34 cellular contexts compared by ENCODE assay signal in the genomic region with DNA sequence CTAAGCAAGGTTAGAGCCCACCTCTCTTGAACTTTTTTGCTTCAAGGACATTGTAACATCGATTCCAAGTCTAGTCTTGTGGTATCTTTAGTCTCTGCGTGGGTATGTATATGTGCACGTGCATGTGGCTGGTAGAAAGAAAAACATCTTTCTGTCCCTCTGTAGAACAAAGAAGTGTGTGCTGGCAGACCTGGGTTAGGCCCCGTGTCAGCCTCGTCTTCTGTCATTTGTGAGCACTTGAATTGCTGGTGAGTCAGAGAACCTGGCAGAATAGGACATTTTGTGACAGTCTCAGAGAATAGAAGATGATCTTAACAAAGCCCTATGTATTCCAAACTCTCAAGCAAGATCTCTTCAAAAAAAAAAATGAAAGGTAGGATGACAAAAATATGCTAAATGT.
"Had no signal": no experiment of that assay in that cellular context is flagged by ENCODE, and none has a peak within 500 bp of the region (broad histone marks: within the 10 kb centered on the region; RNA-seq: fewer than 3 reads in every experiment).

No MANE protein-coding gene starts in this region.

- H3K27ac ChIP-seq: adrenal gland, cardiac muscle cell, VCaP had no signal

- ATAC-seq: activated CD8-positive, alpha-beta T cell treated with anti-CD3 and anti-CD28 coated beads for 36 hours; activated naive CD4-positive, alpha-beta T cell treated with anti-CD3 and anti-CD28 coated beads, Interleukin-2, amount 50 U/mL, for 72 hours; activated T-cell treated with anti-CD3 and anti-CD28 coated beads, Interleukin-2, amount 50 U/mL, for 4 hours; activated T-cell treated with anti-CD3 and anti-CD28 coated beads, Interleukin-2, amount 50 U/mL, for 72 hours; activated T-helper 17 cell treated with anti-CD3 and anti-CD28 coated beads, Interleukin-2, amount 50 U/mL, for 72 hours had no signal

- H3K4me1 ChIP-seq: adrenal gland had no signal

- H3K4me1 Mint-ChIP-seq: activated B cell treated with CpG ODN at 0.5 μM for 24 hours; activated CD4-positive, alpha-beta T cell treated with anti-CD3 and anti-CD28 coated beads, Interleukin-2, amount 10 ng/mL, durations not matched to agents 24 days and 14 days; activated naive CD8-positive, alpha-beta T cell treated with anti-CD3 and anti-CD28 coated beads for 36 hours; activated T-helper 17 cell treated with anti-CD3 and anti-CD28 coated beads, Interleukin-2, amount 50 U/mL, for 72 hours had no signal

- H3K27me3 ChIP-seq: adrenal gland, cardiac muscle cell had no signal

- H3K9me3 Mint-ChIP-seq: activated B cell treated with CpG ODN at 0.5 μM for 24 hours; activated CD4-positive, alpha-beta memory T cell treated with anti-CD3 and anti-CD28 coated beads for 36 hours; activated CD4-positive, alpha-beta T cell treated with anti-CD3 and anti-CD28 coated beads, Interleukin-2, amount 10 ng/mL, durations not matched to agents 24 days and 14 days; activated CD8-positive, alpha-beta T cell treated with anti-CD3 and anti-CD28 coated beads for 36 hours; activated naive CD4-positive, alpha-beta T cell treated with anti-CD3 and anti-CD28 coated beads for 36 hours; activated naive CD4-positive, alpha-beta T cell treated with anti-CD3 and anti-CD28 coated beads, Interleukin-2, amount 50 U/mL, for 72 hours; activated naive CD8-positive, alpha-beta T cell treated with anti-CD3 and anti-CD28 coated beads for 36 hours; activated T-cell treated with anti-CD3 and anti-CD28 coated beads, Interleukin-2, amount 50 U/mL, for 4 hours; activated T-cell treated with anti-CD3 and anti-CD28 coated beads, Interleukin-2, amount 50 U/mL, for 72 hours; activated T-helper 1 cell treated with anti-CD3 and anti-CD28 coated beads, Interleukin-12 subunit alpha, Interleukin-12 subunit beta, Interleukin-2, Interleukin-4 antibody, amounts not matched to agents 30 ng/mL and 10 ng/mL and 1 ng/mL, durations not matched to agents 14 hours and 24 hours and 36 hours; activated T-helper 17 cell treated with anti-CD3 and anti-CD28 coated beads, Interleukin-2, amount 50 U/mL, for 72 hours; T-helper 1 cell treated with Interleukin-12 subunit alpha and Interleukin-12 subunit beta and Interleukin-4 antibody, amounts not matched to agents 30 μg/mL and 1 μg/mL, for 36 hours; T-helper 2 cell treated with Interferon-gamma antibody and Interleukin-4, amounts not matched to agents 5 μg/mL and 100 μg/mL, for 36 hours had no signal

- H3K36me3 Mint-ChIP-seq: activated CD4-positive, alpha-beta memory T cell treated with anti-CD3 and anti-CD28 coated beads for 36 hours; activated naive CD4-positive, alpha-beta T cell treated with anti-CD3 and anti-CD28 coated beads, Interleukin-2, amount 50 U/mL, for 72 hours; activated naive CD8-positive, alpha-beta T cell treated with anti-CD3 and anti-CD28 coated beads for 36 hours; brain had no signal

- H3K4me3 ChIP-seq: adrenal gland, cardiac muscle cell had no signal

- H3K27ac Mint-ChIP-seq: activated B cell treated with CpG ODN at 0.5 μM for 24 hours; activated CD4-positive, alpha-beta memory T cell treated with anti-CD3 and anti-CD28 coated beads for 36 hours; activated CD4-positive, alpha-beta T cell treated with anti-CD3 and anti-CD28 coated beads, Interleukin-2, amount 10 ng/mL, durations not matched to agents 24 days and 14 days; activated CD8-positive, alpha-beta T cell treated with anti-CD3 and anti-CD28 coated beads for 36 hours; activated naive CD4-positive, alpha-beta T cell treated with anti-CD3 and anti-CD28 coated beads for 36 hours; activated naive CD4-positive, alpha-beta T cell treated with anti-CD3 and anti-CD28 coated beads, Interleukin-2, amount 50 U/mL, for 72 hours; activated naive CD8-positive, alpha-beta T cell treated with anti-CD3 and anti-CD28 coated beads for 36 hours; activated T-cell treated with anti-CD3 and anti-CD28 coated beads, Interleukin-2, amount 50 U/mL, for 72 hours; activated T-helper 1 cell treated with anti-CD3 and anti-CD28 coated beads, Interleukin-12 subunit alpha, Interleukin-12 subunit beta, Interleukin-2, Interleukin-4 antibody, amounts not matched to agents 30 ng/mL and 10 ng/mL and 1 ng/mL, durations not matched to agents 14 hours and 24 hours and 36 hours; activated T-helper 17 cell treated with anti-CD3 and anti-CD28 coated beads, Interleukin-2, amount 50 U/mL, for 72 hours; T-helper 1 cell treated with Interleukin-12 subunit alpha and Interleukin-12 subunit beta and Interleukin-4 antibody, amounts not matched to agents 30 μg/mL and 1 μg/mL, for 36 hours; T-helper 2 cell treated with Interferon-gamma antibody and Interleukin-4, amounts not matched to agents 5 μg/mL and 100 μg/mL, for 36 hours had no signal

- H3K36me3 ChIP-seq: adrenal gland, cardiac muscle cell had no signal

- H3K4me3 Mint-ChIP-seq: activated B cell treated with CpG ODN at 0.5 μM for 24 hours; activated CD4-positive, alpha-beta memory T cell treated with anti-CD3 and anti-CD28 coated beads for 36 hours; activated CD4-positive, alpha-beta T cell treated with anti-CD3 and anti-CD28 coated beads, Interleukin-2, amount 10 ng/mL, durations not matched to agents 24 days and 14 days; activated CD8-positive, alpha-beta T cell treated with anti-CD3 and anti-CD28 coated beads for 36 hours; activated naive CD4-positive, alpha-beta T cell treated with anti-CD3 and anti-CD28 coated beads for 36 hours; activated naive CD8-positive, alpha-beta T cell treated with anti-CD3 and anti-CD28 coated beads for 36 hours; activated T-cell treated with anti-CD3 and anti-CD28 coated beads, Interleukin-2, amount 50 U/mL, for 4 hours; activated T-cell treated with anti-CD3 and anti-CD28 coated beads, Interleukin-2, amount 50 U/mL, for 72 hours; activated T-helper 1 cell treated with anti-CD3 and anti-CD28 coated beads, Interleukin-12 subunit alpha, Interleukin-12 subunit beta, Interleukin-2, Interleukin-4 antibody, amounts not matched to agents 30 ng/mL and 10 ng/mL and 1 ng/mL, durations not matched to agents 14 hours and 24 hours and 36 hours; activated T-helper 17 cell treated with anti-CD3 and anti-CD28 coated beads, Interleukin-2, amount 50 U/mL, for 72 hours; brain; T-helper 1 cell treated with Interleukin-12 subunit alpha and Interleukin-12 subunit beta and Interleukin-4 antibody, amounts not matched to agents 30 μg/mL and 1 μg/mL, for 36 hours; T-helper 2 cell treated with Interferon-gamma antibody and Interleukin-4, amounts not matched to agents 5 μg/mL and 100 μg/mL, for 36 hours had no signal

- H3K27me3 Mint-ChIP-seq: activated T-helper 17 cell treated with anti-CD3 and anti-CD28 coated beads, Interleukin-2, amount 50 U/mL, for 72 hours had no signal

- H3K9me3 ChIP-seq: adrenal gland had no signal

- DNase-seq: activated B cell treated with CpG ODN at 0.5 μM for 24 hours; activated CD4-positive, alpha-beta memory T cell treated with anti-CD3 and anti-CD28 coated beads for 36 hours; activated CD4-positive, alpha-beta T cell treated with anti-CD3 and anti-CD28 coated beads for 4 hours; activated CD4-positive, alpha-beta T cell treated with anti-CD3 and anti-CD28 coated beads, Interleukin-2, amount 10 ng/mL, durations not matched to agents 24 days and 14 days; activated CD4-positive, alpha-beta T cell treated with anti-CD3 and anti-CD28 coated beads, Interleukin-2, amount 50 U/mL, for 1 hour; activated CD4-positive, alpha-beta T cell treated with anti-CD3 and anti-CD28 coated beads, Interleukin-2, amount 50 U/mL, for 4 hours; activated CD4-positive, CD25-positive, alpha-beta regulatory T cell treated with anti-CD3 and anti-CD28 coated beads, Interleukin-2, amount 50 U/mL, for 72 hours; activated CD8-positive, alpha-beta memory T cell treated with anti-CD3 and anti-CD28 coated beads, Interleukin-2, amount 50 U/mL, for 4 hours; activated CD8-positive, alpha-beta T cell treated with anti-CD3 and anti-CD28 coated beads for 36 hours; activated effector memory CD4-positive, alpha-beta T cell treated with anti-CD3 and anti-CD28 coated beads, Interleukin-2, amount 50 U/mL, for 16 hours; activated gamma-delta T cell treated with Interleukin-2 at 50 U/mL for 16 hours; activated naive CD4-positive, alpha-beta T cell; activated naive CD4-positive, alpha-beta T cell treated with anti-CD3 and anti-CD28 coated beads for 36 hours; activated naive CD4-positive, alpha-beta T cell treated with anti-CD3 and anti-CD28 coated beads, Interleukin-2, amount 50 U/mL, for 16 hours; activated naive CD8-positive, alpha-beta T cell treated with anti-CD3 and anti-CD28 coated beads for 36 hours; activated T-cell treated with anti-CD3 and anti-CD28 coated beads for 4 hours; activated T-cell treated with anti-CD3 and anti-CD28 coated beads, Interleukin-2, amount 50 U/mL, for 1 hour; activated T-cell treated with anti-CD3 and anti-CD28 coated beads, Interleukin-2, amount 50 U/mL, for 4 hours; activated T-cell treated with anti-CD3 and anti-CD28 coated beads, Interleukin-2, amount 50 U/mL, for 72 hours; adrenal gland; amniotic stem cell; aorta; central memory CD4-positive, alpha-beta T cell; T-helper 1 cell; T-helper 2 cell; T-helper 9 cell had no signal
